In genomic region chr11:75198278-75198948, GRCh38 we compare ENCODE assay signal across 22 cellular contexts. TPM values are rescaled to one million over a fixed set of nuclear protein-coding genes. Genes with fewer than 3 reads are reported as not detected.
"Had no signal": no experiment of that assay in that cellular context is flagged by ENCODE, and none has a peak within 500 bp of the region (broad histone marks: within the 10 kb centered on the region; RNA-seq: fewer than 3 reads in every experiment).

No MANE protein-coding gene starts in this region.

- H3K36me3 ChIP-seq: ascending aorta, cardiac muscle cell, colonic mucosa, gastrocnemius medialis, pancreas had no signal

- H3K9me3 Mint-ChIP-seq: activated CD8-positive, alpha-beta T cell treated with anti-CD3 and anti-CD28 coated beads for 36 hours; activated naive CD8-positive, alpha-beta T cell treated with anti-CD3 and anti-CD28 coated beads, Interleukin-2, amount 50 U/mL, for 24 hours; activated T-helper 1 cell treated with anti-CD3 and anti-CD28 coated beads, Interleukin-12 subunit alpha, Interleukin-12 subunit beta, Interleukin-2, Interleukin-4 antibody, amounts not matched to agents 30 ng/mL and 10 ng/mL and 1 ng/mL, durations not matched to agents 14 hours and 24 hours and 36 hours; neural crest cell; T-helper 2 cell treated with Interferon-gamma antibody and Interleukin-4, amounts not matched to agents 5 μg/mL and 100 μg/mL, for 36 hours; type B pancreatic cell had no signal

- H3K27ac ChIP-seq: ascending aorta, cardiac muscle cell, colonic mucosa, gastrocnemius medialis, hepatocyte, pancreas, suprapubic skin had no signal

- H3K27ac Mint-ChIP-seq: activated CD8-positive, alpha-beta T cell treated with anti-CD3 and anti-CD28 coated beads for 36 hours; activated naive CD8-positive, alpha-beta T cell treated with anti-CD3 and anti-CD28 coated beads, Interleukin-2, amount 50 U/mL, for 24 hours; activated T-helper 1 cell treated with anti-CD3 and anti-CD28 coated beads, Interleukin-12 subunit alpha, Interleukin-12 subunit beta, Interleukin-2, Interleukin-4 antibody, amounts not matched to agents 30 ng/mL and 10 ng/mL and 1 ng/mL, durations not matched to agents 14 hours and 24 hours and 36 hours; T-helper 2 cell treated with Interferon-gamma antibody and Interleukin-4, amounts not matched to agents 5 μg/mL and 100 μg/mL, for 36 hours; type B pancreatic cell had no signal

- H3K27me3 ChIP-seq: ascending aorta, cardiac muscle cell, colonic mucosa, gastrocnemius medialis, hepatocyte, pancreas, suprapubic skin had no signal

- H3K4me3 ChIP-seq: ascending aorta, cardiac muscle cell, colonic mucosa, gastrocnemius medialis, hepatocyte, pancreas, suprapubic skin had no signal

- H3K27me3 Mint-ChIP-seq: activated CD8-positive, alpha-beta T cell treated with anti-CD3 and anti-CD28 coated beads for 36 hours had no signal

- H3K4me1 Mint-ChIP-seq: activated naive CD8-positive, alpha-beta T cell treated with anti-CD3 and anti-CD28 coated beads, Interleukin-2, amount 50 U/mL, for 24 hours; neural crest cell had no signal

- DNase-seq: activated CD4-positive, CD25-positive, alpha-beta regulatory T cell treated with anti-CD3 and anti-CD28 coated beads, Interleukin-2, amount 50 U/mL, for 72 hours; activated CD8-positive, alpha-beta memory T cell treated with anti-CD3 and anti-CD28 coated beads, Interleukin-2, amount 50 U/mL, for 4 hours; activated CD8-positive, alpha-beta T cell treated with anti-CD3 and anti-CD28 coated beads for 36 hours; activated naive CD4-positive, alpha-beta T cell; activated naive CD8-positive, alpha-beta T cell treated with anti-CD3 and anti-CD28 coated beads, Interleukin-2, amount 50 U/mL, for 24 hours; colonic mucosa; gastrocnemius medialis; pancreas; stimulated activated CD4-positive, alpha-beta T cell treated with anti-CD3 and anti-CD28 coated beads, Interleukin-4, amount 100 ng/mL, for 1 hour; stimulated activated CD8-positive, alpha-beta memory T cell treated with anti-CD3 and anti-CD28 coated beads, Interleukin-4, amount 100 ng/mL, for 48 hours; stimulated activated naive CD8-positive, alpha-beta T cell treated with anti-CD3 and anti-CD28 coated beads, Interleukin-15, Interleukin-2, amounts not matched to agents 100 U/mL and 50 U/mL, for 24 hours had no signal

- H3K4me1 ChIP-seq: ascending aorta, colonic mucosa, gastrocnemius medialis, pancreas had no signal

- H3K4me3 Mint-ChIP-seq: activated CD8-positive, alpha-beta T cell treated with anti-CD3 and anti-CD28 coated beads for 36 hours; activated naive CD8-positive, alpha-beta T cell treated with anti-CD3 and anti-CD28 coated beads, Interleukin-2, amount 50 U/mL, for 24 hours; activated T-helper 1 cell treated with anti-CD3 and anti-CD28 coated beads, Interleukin-12 subunit alpha, Interleukin-12 subunit beta, Interleukin-2, Interleukin-4 antibody, amounts not matched to agents 30 ng/mL and 10 ng/mL and 1 ng/mL, durations not matched to agents 14 hours and 24 hours and 36 hours; neural crest cell; T-helper 2 cell treated with Interferon-gamma antibody and Interleukin-4, amounts not matched to agents 5 μg/mL and 100 μg/mL, for 36 hours; type B pancreatic cell had no signal

- H3K36me3 Mint-ChIP-seq: type B pancreatic cell had no signal

- H3K9me3 ChIP-seq: ascending aorta, colonic mucosa, gastrocnemius medialis, pancreas, suprapubic skin had no signal

RNA-seq across cellular contexts. Expression of gene TPBGL, which starts 42.2 kb away (rescaled TPM):
- total RNA-seq: ascending aorta, endothelial cell of umbilical vein, fibroblast of lung, gastrocnemius medialis, hepatocyte, myocyte had no signal
- polyA plus RNA-seq: endothelial cell of umbilical vein, fibroblast of lung had no signal

RNA-seq across cellular contexts. Expression of gene SLCO2B1, which starts 47.5 kb away (rescaled TPM):
- total RNA-seq: activated CD8-positive, alpha-beta T cell treated with anti-CD3 and anti-CD28 coated beads for 36 hours; activated T-helper 1 cell treated with anti-CD3 and anti-CD28 coated beads, Interleukin-12 subunit alpha, Interleukin-12 subunit beta, Interleukin-2, Interleukin-4 antibody, amounts not matched to agents 30 ng/mL and 10 ng/mL and 1 ng/mL, durations not matched to agents 14 hours and 24 hours and 36 hours; cardiac muscle cell; endothelial cell of umbilical vein; fibroblast of lung; neural crest cell had no signal
- polyA plus RNA-seq: fibroblast of lung had no signal
